In genomic region chr7:128270799-128271411, GRCh38 we compare ENCODE assay signal across 13 cellular contexts. TPM values are rescaled to one million over a fixed set of nuclear protein-coding genes. Genes with fewer than 3 reads are reported as not detected.
DNase-seq lines count a peak whose midpoint lies in the region; ATAC-seq and TF ChIP-seq lines count a peak whose summit lies in the region.
"Had no signal": no experiment of that assay in that cellular context is flagged by ENCODE, and none has a peak within 500 bp of the region (broad histone marks: within the 10 kb centered on the region; RNA-seq: fewer than 3 reads in every experiment).

No MANE protein-coding gene starts in this region.

- H3K4me1 Mint-ChIP-seq in Calu3 (ENCODE audit: low read depth, unreplicated experiment), result peaks cover 12% of the 10 kb centered on the region
- peaks cover 1% of the 10 kb centered on the region for H3K4me1 Mint-ChIP-seq in activated CD4-positive, alpha-beta T cell treated with anti-CD3 and anti-CD28 coated beads, Interleukin-2, amount 10 ng/mL, durations not matched to agents 24 days and 14 days
- peaks cover 16% of the 10 kb centered on the region for H3K4me1 Mint-ChIP-seq in type B pancreatic cell (ENCODE audit: unreplicated experiment)

- no TSS peak for BruUV-seq in Calu3 (replicated peaks; lab: Mats Ljungman, UMichigan)

- no peaks in the 10 kb centered on the region for H3K9me3 Mint-ChIP-seq in Calu3 (ENCODE audit: low read depth, unreplicated experiment)
- no peaks in the 10 kb centered on the region for H3K9me3 Mint-ChIP-seq in activated CD4-positive, alpha-beta T cell treated with anti-CD3 and anti-CD28 coated beads, Interleukin-2, amount 10 ng/mL, durations not matched to agents 24 days and 14 days
- H3K9me3 Mint-ChIP-seq in type B pancreatic cell, result no peaks in the 10 kb centered on the region
- H3K9me3 Mint-ChIP-seq: activated T-cell treated with anti-CD3 and anti-CD28 coated beads, Interleukin-2, amount 50 U/mL, for 24 hours had no signal

- H3K36me3 Mint-ChIP-seq in Calu3 (ENCODE audit: insufficient read depth, unreplicated experiment), result no peaks in the 10 kb centered on the region
- no peaks in the 10 kb centered on the region for H3K36me3 Mint-ChIP-seq in activated CD4-positive, alpha-beta T cell treated with anti-CD3 and anti-CD28 coated beads, Interleukin-2, amount 10 ng/mL, durations not matched to agents 24 days and 14 days (ENCODE audit: low read depth)
- H3K36me3 Mint-ChIP-seq in type B pancreatic cell, result no peaks in the 10 kb centered on the region

- DNase-seq in Calu3 (no peak), astrocyte of the cerebellum (ENCODE audit: low read depth) (no peak), left ventricle myocardium superior (peak; percentile 46), retina (peak; percentile 66), SW480 (ENCODE audit: low spot score) (no peak), type B pancreatic cell (ENCODE audit: extremely low spot score, unreplicated experiment) (no peak)
- no peak for DNase-seq in activated CD4-positive, alpha-beta T cell treated with anti-CD3 and anti-CD28 coated beads, Interleukin-2, amount 10 ng/mL, durations not matched to agents 24 days and 14 days
- DNase-seq: activated T-cell treated with anti-CD3 and anti-CD28 coated beads, Interleukin-2, amount 50 U/mL, for 24 hours; foreskin melanocyte; NCI-H446 treated with DMSO at 0.1 percent for 48 hours had no signal

- intact Hi-C loops in Calu3 (cut with micrococcal nuclease; ENCODE audit: unreplicated experiment) (no loop called here), left ventricle myocardium superior (cut with micrococcal nuclease) (no loop called here)
- intact Hi-C loops in activated CD4-positive, alpha-beta T cell treated with anti-CD3 and anti-CD28 coated beads, Interleukin-2, amount 10 ng/mL, durations not matched to agents 24 days and 14 days (cut with micrococcal nuclease), result no loop called here

- peak overlapping the region; percentile 48 for H3K4me3 Mint-ChIP-seq in Calu3 (ENCODE audit: low read depth, unreplicated experiment)
- H3K4me3 Mint-ChIP-seq in activated CD4-positive, alpha-beta T cell treated with anti-CD3 and anti-CD28 coated beads, Interleukin-2, amount 10 ng/mL, durations not matched to agents 24 days and 14 days, result no peak overlapping the region
- H3K4me3 Mint-ChIP-seq in type B pancreatic cell, result no peak overlapping the region
- H3K4me3 Mint-ChIP-seq: activated T-cell treated with anti-CD3 and anti-CD28 coated beads, Interleukin-2, amount 50 U/mL, for 24 hours had no signal

- CTCF ChIA-PET in Calu3 (lab: Charles Lee), result interaction anchor here (0.7 kb wide), 1 partner anchor 16 kb away, joined by 3 read pairs; no protein-coding TSS in a partner anchor

- TF ChIP-seq CTCF in Calu3 (IDR thresholded peaks at IDR 0.05; ENCODE audit: unreplicated experiment) (no peak), astrocyte of the cerebellum (IDR thresholded peaks at IDR 0.05; ENCODE audit: low read depth, low read length, missing control alignments) (peak; percentile 29), type B pancreatic cell (conservative IDR thresholded peaks at IDR 0.05) (no peak)

- H3K27me3 Mint-ChIP-seq in Calu3 (ENCODE audit: unreplicated experiment) (no peaks in the 10 kb centered on the region), type B pancreatic cell (no peaks in the 10 kb centered on the region)
- peaks cover 41% of the 10 kb centered on the region for H3K27me3 Mint-ChIP-seq in activated CD4-positive, alpha-beta T cell treated with anti-CD3 and anti-CD28 coated beads, Interleukin-2, amount 10 ng/mL, durations not matched to agents 24 days and 14 days

- H3K27ac Mint-ChIP-seq in Calu3 (ENCODE audit: unreplicated experiment), result no peak overlapping the region
- no peak overlapping the region for H3K27ac Mint-ChIP-seq in activated CD4-positive, alpha-beta T cell treated with anti-CD3 and anti-CD28 coated beads, Interleukin-2, amount 10 ng/mL, durations not matched to agents 24 days and 14 days
- no peak overlapping the region for H3K27ac Mint-ChIP-seq in type B pancreatic cell
- H3K27ac Mint-ChIP-seq: activated T-cell treated with anti-CD3 and anti-CD28 coated beads, Interleukin-2, amount 50 U/mL, for 24 hours had no signal

- no peak overlapping the region for H3K4me3 ChIP-seq in astrocyte of the cerebellum (ENCODE audit: low read depth, low read length)

- ATAC-seq in left ventricle myocardium superior, result peak; percentile 30
- ATAC-seq in HG02571 (IDR thresholded peaks at IDR 0.05; ENCODE audit: unreplicated experiment), result no peak

- in situ Hi-C loops in astrocyte of the cerebellum (cut with HindIII; ENCODE audit: low sequenced_read_pairs), result loop anchor here (10.0 kb wide), 1 partner anchor 64 kb away; no protein-coding TSS in a partner anchor

RNA-seq across cellular contexts. Expression of gene LEP, which starts 29.8 kb away (rescaled TPM):
- total RNA-seq in Calu3 (2022) (not detected in 2 replicates), left ventricle myocardium superior (0.42 TPM), type B pancreatic cell (ENCODE audit: low replicate concordance) (not detected in 2 replicates)
- not detected in 2 replicates for total RNA-seq in activated CD4-positive, alpha-beta T cell treated with anti-CD3 and anti-CD28 coated beads, Interleukin-2, amount 10 ng/mL, durations not matched to agents 24 days and 14 days
- total RNA-seq: renal cortical epithelial cell, RPMI7951 had no signal

Comparison
In these comparisons a context has a peak if more than half of its experiments do, and no peak if none do; other contexts are left out.
1. DNase-seq: peak in left ventricle myocardium superior (single experiment) and retina (single experiment); none in Calu3 (single experiment), astrocyte of the cerebellum (single experiment), activated CD4-positive, alpha-beta T cell treated with anti-CD3 and anti-CD28 coated beads, Interleukin-2, amount 10 ng/mL, durations not matched to agents 24 days and 14 days (single experiment), SW480 (single experiment) and type B pancreatic cell (single experiment).